In the genomic region with DNA sequence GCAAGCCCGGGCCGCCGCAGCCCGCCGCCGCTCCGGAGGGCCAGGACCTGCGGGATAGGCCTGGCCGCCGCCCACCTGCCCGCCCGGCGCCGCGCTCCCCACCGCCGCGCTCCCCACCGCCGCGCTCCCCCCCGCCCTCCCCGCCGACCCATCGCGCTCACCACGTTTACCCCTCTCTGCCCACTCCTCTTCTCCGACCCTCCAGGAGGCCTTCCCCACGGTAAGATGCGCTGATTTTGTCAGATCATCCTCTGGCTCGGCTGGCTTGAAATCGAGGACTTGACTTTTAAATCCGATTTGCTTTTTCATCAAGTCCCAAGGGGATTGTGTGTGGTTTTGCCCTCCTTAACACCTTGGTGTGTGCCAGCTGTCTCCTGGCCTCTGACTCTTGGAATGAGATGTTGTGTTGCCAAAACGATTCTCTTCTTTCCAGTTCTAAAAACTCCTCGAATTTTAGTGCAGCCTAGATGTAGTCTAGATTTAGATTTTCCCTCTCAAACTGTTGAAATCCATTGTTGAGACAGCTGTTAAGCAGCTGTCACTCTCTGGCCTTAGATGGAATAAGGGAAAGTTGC, we compare ENCODE assay signal across 8 cellular contexts. TPM values are rescaled to one million over a fixed set of nuclear protein-coding genes. Genes with fewer than 3 reads are reported as not detected.
DNase-seq lines count a peak whose midpoint lies in the region; ATAC-seq and TF ChIP-seq lines count a peak whose summit lies in the region.

No MANE protein-coding gene starts in this region.

- H3K36me3 ChIP-seq in adipocyte (ENCODE audit: control insufficient read depth, insufficient read depth, low read length, severe bottlenecking) = peaks cover 53% of the 10 kb centered on the region
- H3K36me3 ChIP-seq in stomach smooth muscle (ENCODE audit: control insufficient read depth in 2 of 2, insufficient read depth in 2 of 2, low read length in 2 of 2) = peaks cover 18 to 27% of the 10 kb centered on the region in 2 donors

- ATAC-seq in HG02884 (IDR thresholded peaks at IDR 0.05; ENCODE audit: unreplicated experiment) (peak; percentile 28), GM18861 (IDR thresholded peaks at IDR 0.05; ENCODE audit: unreplicated experiment) (no peak)

- peak overlapping the region; percentile 90 to 91 for H3K4me3 Mint-ChIP-seq in CD14-positive monocyte

- no peak for TF ChIP-seq CTCF in CD14-positive monocyte (IDR thresholded peaks at IDR 0.05)

- intact Hi-C loops in CD14-positive monocyte (cut with micrococcal nuclease) = loop anchor here (5.0 to 10.0 kb wide), 2 partner anchors 98 to 759 kb away; partner anchors contain the start of genes BUD23 (in 1 of the 2), DNAJC30 (in 1 of the 2) and TYW1B (in 1 of the 2)

- peaks cover 0 to 2% (median 0%) of the 10 kb centered on the region in 7 donors for H3K9me3 Mint-ChIP-seq in CD14-positive monocyte

- peaks cover 0 to 2% (median 2%) of the 10 kb centered on the region in 3 donors for H3K27me3 Mint-ChIP-seq in CD14-positive monocyte (ENCODE audit: low read depth in 3 of 3)

- H3K36me3 Mint-ChIP-seq in CD14-positive monocyte = peaks cover 50 to 57% of the 10 kb centered on the region in 2 donors

- H3K9me3 ChIP-seq in adipocyte (ENCODE audit: control insufficient read depth, low read length) = no peaks in the 10 kb centered on the region
- H3K9me3 ChIP-seq in stomach smooth muscle (ENCODE audit: control insufficient read depth in 2 of 2, low read length in 2 of 2) = no peaks in the 10 kb centered on the region

- H3K9ac ChIP-seq in adipocyte (ENCODE audit: low read length) (peak overlapping the region; percentile 99), stomach smooth muscle (ENCODE audit: low read length in 2 of 2) (peak overlapping the region; percentile 92 to 99)

- H3K4me3 ChIP-seq in adipocyte (ENCODE audit: low read length) = peak overlapping the region; percentile 97
- peak overlapping the region; percentile 79 to 95 for H3K4me3 ChIP-seq in stomach smooth muscle (ENCODE audit: low read length in 2 of 2)

- H3K4me1 ChIP-seq in adipocyte (ENCODE audit: control insufficient read depth, insufficient read depth, low read length) = peaks cover 16% of the 10 kb centered on the region
- H3K4me1 ChIP-seq in stomach smooth muscle (ENCODE audit: control insufficient read depth, insufficient read depth, low read length) = peaks cover 9% of the 10 kb centered on the region

- no peaks in the 10 kb centered on the region for H3K27me3 ChIP-seq in adipocyte (replicated peaks; ENCODE audit: control insufficient read depth, insufficient read depth, low read length)
- no peaks in the 10 kb centered on the region for H3K27me3 ChIP-seq in stomach smooth muscle (ENCODE audit: control insufficient read depth in 1 of 2, insufficient read depth in 2 of 2, low read length in 2 of 2)

- peak overlapping the region; percentile 94 for H3K27ac ChIP-seq in stomach smooth muscle (ENCODE audit: low read length)

- DNase-seq in CD14-positive monocyte (ENCODE audit: low spot score) (no peak), adipocyte (ENCODE audit: low read depth) (peak; percentile 48), iris pigment epithelial cell (ENCODE audit: low read depth) (peak; percentile 8), CD1c-positive myeloid dendritic cell (ENCODE audit: extremely low spot score) (no peak), GF-D8 (lab: John Stamatoyannopoulos, UW) (no peak)

- H3K4me1 Mint-ChIP-seq in CD14-positive monocyte = peaks cover 13% of the 10 kb centered on the region

- peak overlapping the region; percentile 87 to 99 (median 94) for H3K27ac Mint-ChIP-seq in CD14-positive monocyte

RNA-seq across cellular contexts. Expression of gene POM121, which starts 0.7 kb away (rescaled TPM):
- polyA plus RNA-seq in CD14-positive monocyte = 1 to 10 TPM; 3.4 to 5.1 TPM

RNA-seq across cellular contexts. Expression of gene TRIM74, which starts 43.6 kb away (rescaled TPM):
- not detected for polyA plus RNA-seq in CD14-positive monocyte

Comparison
In these comparisons a context has a peak if more than half of its experiments do, and no peak if none do; other contexts are left out.
1. DNase-seq: peak in adipocyte (single experiment) and iris pigment epithelial cell (single experiment); none in CD14-positive monocyte (single experiment), CD1c-positive myeloid dendritic cell (single experiment) and GF-D8 (single experiment).